In genomic region chr14:97077253-97077653, GRCh38 we compare ENCODE assay signal across 9 cellular contexts.
DNase-seq lines count a peak whose midpoint lies in the region; ATAC-seq and TF ChIP-seq lines count a peak whose summit lies in the region.
"Had no signal": no experiment of that assay in that cellular context is flagged by ENCODE, and none has a peak within 500 bp of the region (broad histone marks: within the 10 kb centered on the region; RNA-seq: fewer than 3 reads in every experiment).

No MANE protein-coding gene starts in this region.

- H3K4me1 Mint-ChIP-seq in activated CD8-positive, alpha-beta T cell treated with anti-CD3 and anti-CD28 coated beads for 36 hours (ENCODE audit: low read depth) = peaks cover 20% of the 10 kb centered on the region
- no peaks in the 10 kb centered on the region for H3K4me1 Mint-ChIP-seq in Calu3 (ENCODE audit: low read depth, unreplicated experiment)

- intact Hi-C loops in activated CD8-positive, alpha-beta T cell treated with anti-CD3 and anti-CD28 coated beads for 36 hours (cut with micrococcal nuclease) = no loop called here
- intact Hi-C loops in left colon (cut with DNase I, micrococcal nuclease) = no loop called here
- intact Hi-C loops in posterior vena cava (cut with DNase I) = no loop called here
- intact Hi-C loops in Calu3 (cut with micrococcal nuclease; ENCODE audit: unreplicated experiment) = no loop called here

- POLR2A ChIA-PET in activated CD8-positive, alpha-beta T cell treated with anti-CD3 and anti-CD28 coated beads for 36 hours (lab: Charles Lee) = no interaction called here

- CTCF ChIA-PET in activated CD8-positive, alpha-beta T cell treated with anti-CD3 and anti-CD28 coated beads for 36 hours (lab: Charles Lee) = no interaction called here
- CTCF ChIA-PET in Calu3 (lab: Charles Lee) = no interaction called here

- ATAC-seq in GM18909 (IDR thresholded peaks at IDR 0.05; ENCODE audit: poor library complexity, unreplicated experiment) (peak; percentile 91), HG03521 (IDR thresholded peaks at IDR 0.05; ENCODE audit: unreplicated experiment) (peak; percentile 64), left colon (no peak)
- peak; percentile 68 for ATAC-seq in activated CD8-positive, alpha-beta T cell treated with anti-CD3 and anti-CD28 coated beads for 36 hours

- no peak overlapping the region for H3K27ac Mint-ChIP-seq in activated CD8-positive, alpha-beta T cell treated with anti-CD3 and anti-CD28 coated beads for 36 hours
- no peak overlapping the region for H3K27ac Mint-ChIP-seq in Calu3 (ENCODE audit: unreplicated experiment)
- H3K27ac Mint-ChIP-seq: naive B cell had no signal

- H3K4me3 ChIP-seq in AG10803 (ENCODE audit: low read length) = no peak overlapping the region

- H3K36me3 Mint-ChIP-seq in activated CD8-positive, alpha-beta T cell treated with anti-CD3 and anti-CD28 coated beads for 36 hours (ENCODE audit: low read depth) = no peaks in the 10 kb centered on the region
- no peaks in the 10 kb centered on the region for H3K36me3 Mint-ChIP-seq in Calu3 (ENCODE audit: insufficient read depth, unreplicated experiment)

- no peak for TF ChIP-seq CTCF in AG10803 (conservative IDR thresholded peaks at IDR 0.05; ENCODE audit: low read length)
- TF ChIP-seq CTCF in activated CD8-positive, alpha-beta T cell treated with anti-CD3 and anti-CD28 coated beads for 36 hours (IDR thresholded peaks at IDR 0.05) = no peak
- no peak for TF ChIP-seq CTCF in Calu3 (IDR thresholded peaks at IDR 0.05; ENCODE audit: unreplicated experiment)

- H3K27me3 Mint-ChIP-seq in activated CD8-positive, alpha-beta T cell treated with anti-CD3 and anti-CD28 coated beads for 36 hours = peaks cover 10% of the 10 kb centered on the region
- no peaks in the 10 kb centered on the region for H3K27me3 Mint-ChIP-seq in Calu3 (ENCODE audit: unreplicated experiment)

- no peak overlapping the region for H3K4me3 Mint-ChIP-seq in activated CD8-positive, alpha-beta T cell treated with anti-CD3 and anti-CD28 coated beads for 36 hours
- no peak overlapping the region for H3K4me3 Mint-ChIP-seq in Calu3 (ENCODE audit: low read depth, unreplicated experiment)
- H3K4me3 Mint-ChIP-seq: naive B cell had no signal

- no TSS peak for BruUV-seq in Calu3 (replicated peaks; lab: Mats Ljungman, UMichigan)

- H3K9me3 Mint-ChIP-seq in activated CD8-positive, alpha-beta T cell treated with anti-CD3 and anti-CD28 coated beads for 36 hours = no peaks in the 10 kb centered on the region
- H3K9me3 Mint-ChIP-seq in Calu3 (ENCODE audit: low read depth, unreplicated experiment) = no peaks in the 10 kb centered on the region

- DNase-seq in AG10803 (ENCODE audit: low read depth) (peak; percentile 88), left colon (peak; percentile 17 to 50), NCI-H1092 treated with DMSO at 0.1 percent for 48 hours (lab: John Stamatoyannopoulos, UW) (no peak), posterior vena cava (ENCODE audit: low spot score) (no peak), Calu3 (no peak)
- peak; percentile 59 for DNase-seq in activated CD8-positive, alpha-beta T cell treated with anti-CD3 and anti-CD28 coated beads for 36 hours
- DNase-seq: naive B cell had no signal

Comparison
In these comparisons a context has a peak if more than half of its experiments do, and no peak if none do; other contexts are left out.
1. DNase-seq: peak in AG10803 (single experiment), activated CD8-positive, alpha-beta T cell treated with anti-CD3 and anti-CD28 coated beads for 36 hours (single experiment) and left colon (2 of 2); none in NCI-H1092 treated with DMSO at 0.1 percent for 48 hours (single experiment), posterior vena cava (single experiment) and Calu3 (single experiment).